8 cellular contexts compared by ENCODE assay signal in the genomic region with DNA sequence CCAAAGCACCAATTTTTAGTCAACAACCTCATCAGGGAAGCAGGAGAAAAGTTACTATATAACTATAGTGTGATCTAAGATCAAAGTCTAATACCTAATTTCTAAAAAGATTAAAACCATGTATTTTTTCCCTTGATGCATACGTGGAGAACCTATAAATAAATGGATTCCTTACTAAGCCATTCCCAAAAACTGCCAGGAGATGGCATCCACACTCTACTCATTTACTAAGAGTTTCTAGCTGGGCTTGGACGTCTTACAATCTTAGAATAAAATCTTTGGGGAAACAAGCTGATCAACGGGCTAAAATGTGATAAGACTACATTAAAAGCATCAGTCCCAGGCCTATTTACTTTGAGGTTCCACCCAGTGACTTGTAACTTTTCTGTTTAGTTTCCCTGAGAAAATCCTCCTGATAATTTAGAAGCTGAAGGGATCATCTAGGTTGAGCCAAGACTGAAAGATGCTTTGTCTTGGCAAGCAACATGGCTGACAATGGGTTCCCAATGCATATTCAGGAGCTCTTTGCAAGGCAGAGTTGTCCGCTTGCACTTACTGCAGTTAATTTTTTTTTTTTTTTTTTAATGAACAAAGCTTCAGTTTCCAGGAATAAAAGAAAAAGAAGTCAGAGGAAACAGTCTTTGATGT.
A peak's percentile ranks its signal among the peaks of the same experiment; 100 is the strongest.
DNase-seq lines count a peak whose midpoint lies in the region; ATAC-seq and TF ChIP-seq lines count a peak whose summit lies in the region.

No MANE protein-coding gene starts in this region.

- H3K4me3 ChIP-seq in SJCRH30 (no peak overlapping the region), gastroesophageal sphincter (no peak overlapping the region), sigmoid colon (no peak overlapping the region)

- H3K36me3 ChIP-seq in SJCRH30: no peaks in the 10 kb centered on the region
- no peaks in the 10 kb centered on the region for H3K36me3 ChIP-seq in gastroesophageal sphincter
- H3K36me3 ChIP-seq in sigmoid colon: no peaks in the 10 kb centered on the region

- H3K4me1 ChIP-seq in SJCRH30 (peaks cover 9% of the 10 kb centered on the region), gastroesophageal sphincter (peaks cover 0 to under 1% (median 0%) of the 10 kb centered on the region in 3 donors), sigmoid colon (peaks cover 0 to 20% (median 6%) of the 10 kb centered on the region in 4 donors)

- H3K27me3 ChIP-seq in SJCRH30: no peaks in the 10 kb centered on the region
- no peaks in the 10 kb centered on the region for H3K27me3 ChIP-seq in gastroesophageal sphincter
- no peaks in the 10 kb centered on the region for H3K27me3 ChIP-seq in sigmoid colon

- no peak overlapping the region for H3K4me3 Mint-ChIP-seq in activated CD4-positive, alpha-beta memory T cell treated with anti-CD3 and anti-CD28 coated beads, Interleukin-2, amount 10 ng/mL, durations not matched to agents 7 days and 5 days
- H3K4me3 Mint-ChIP-seq in immature natural killer cell: no peak overlapping the region

- no peaks in the 10 kb centered on the region for H3K9me3 Mint-ChIP-seq in activated CD4-positive, alpha-beta memory T cell treated with anti-CD3 and anti-CD28 coated beads, Interleukin-2, amount 10 ng/mL, durations not matched to agents 7 days and 5 days
- H3K9me3 Mint-ChIP-seq in immature natural killer cell: peaks cover 0 to 3% (median 0%) of the 10 kb centered on the region in 6 donors

- POLR2A ChIA-PET in activated CD4-positive, alpha-beta memory T cell treated with anti-CD3 and anti-CD28 coated beads, Interleukin-2, amount 10 ng/mL, durations not matched to agents 7 days and 5 days (lab: Charles Lee): interaction anchor here (1.1 to 8.0 kb wide), 2 partner anchors 104 to 228 kb away, joined by 4 to 65 read pairs; a partner anchor contains a TSS

- H3K9me3 ChIP-seq in SJCRH30 (replicated peaks): no peaks in the 10 kb centered on the region
- H3K9me3 ChIP-seq in gastroesophageal sphincter: no peaks in the 10 kb centered on the region
- no peaks in the 10 kb centered on the region for H3K9me3 ChIP-seq in sigmoid colon

- H3K27ac ChIP-seq in SJCRH30 (no peak overlapping the region), gastroesophageal sphincter (no peak overlapping the region), sigmoid colon (no peak overlapping the region)

- TF ChIP-seq POLR2A in gastroesophageal sphincter (IDR thresholded peaks at IDR 0.05) (no peak), sigmoid colon (IDR thresholded peaks at IDR 0.05) (no peak)

- TF ChIP-seq EP300 in gastroesophageal sphincter (IDR thresholded peaks at IDR 0.05) (no peak), sigmoid colon (IDR thresholded peaks at IDR 0.05) (no peak)

- peaks cover 1% of the 10 kb centered on the region for H3K27me3 Mint-ChIP-seq in activated CD4-positive, alpha-beta memory T cell treated with anti-CD3 and anti-CD28 coated beads, Interleukin-2, amount 10 ng/mL, durations not matched to agents 7 days and 5 days
- peaks cover 0 to 2% (median 2%) of the 10 kb centered on the region in 3 donors for H3K27me3 Mint-ChIP-seq in immature natural killer cell (ENCODE audit: low read depth in 3 of 3)

- peak; percentile 54 for DNase-seq in Daoy (ENCODE audit: low read depth)
- peak; percentile 39 for DNase-seq in LoVo (ENCODE audit: low spot score)
- peak; percentile 27 to 78 for DNase-seq in SJCRH30
- no peak for DNase-seq in sigmoid colon
- DNase-seq in activated CD4-positive, alpha-beta memory T cell treated with anti-CD3 and anti-CD28 coated beads, Interleukin-2, amount 10 ng/mL, durations not matched to agents 7 days and 5 days: no peak
- no peak for DNase-seq in T1000 (lab: John Stamatoyannopoulos, UW)
- no peak for DNase-seq in immature natural killer cell

- TF ChIP-seq CTCF in gastroesophageal sphincter (IDR thresholded peaks at IDR 0.05): peak; percentile 32 to 72 (median 64)
- TF ChIP-seq CTCF in sigmoid colon (IDR thresholded peaks at IDR 0.05): peak in 3 of 4 experiments; percentile 38 to 57 (median 48)

- no peak overlapping the region for H3K27ac Mint-ChIP-seq in activated CD4-positive, alpha-beta memory T cell treated with anti-CD3 and anti-CD28 coated beads, Interleukin-2, amount 10 ng/mL, durations not matched to agents 7 days and 5 days
- H3K27ac Mint-ChIP-seq in immature natural killer cell: no peak overlapping the region

- H3K4me1 Mint-ChIP-seq in activated CD4-positive, alpha-beta memory T cell treated with anti-CD3 and anti-CD28 coated beads, Interleukin-2, amount 10 ng/mL, durations not matched to agents 7 days and 5 days: peaks cover 22% of the 10 kb centered on the region
- H3K4me1 Mint-ChIP-seq in immature natural killer cell: no peaks in the 10 kb centered on the region

- H3K36me3 Mint-ChIP-seq in activated CD4-positive, alpha-beta memory T cell treated with anti-CD3 and anti-CD28 coated beads, Interleukin-2, amount 10 ng/mL, durations not matched to agents 7 days and 5 days (ENCODE audit: low read depth): no peaks in the 10 kb centered on the region
- H3K36me3 Mint-ChIP-seq in immature natural killer cell: no peaks in the 10 kb centered on the region

- intact Hi-C loops in sigmoid colon (cut with DNase I): no loop called here

- CTCF ChIA-PET in activated CD4-positive, alpha-beta memory T cell treated with anti-CD3 and anti-CD28 coated beads, Interleukin-2, amount 10 ng/mL, durations not matched to agents 7 days and 5 days (lab: Charles Lee): interaction anchor here (0.6 to 11.0 kb wide), 18 partner anchors 10 to 760 kb away, joined by 3 to 198 read pairs (median 3); a partner anchor contains a TSS

- ATAC-seq in gastroesophageal sphincter: no peak

- 3 to 26% methylated on average over 4 of the region's 4 CpGs for WGBS in gastroesophageal sphincter (ENCODE audit: low coverage in 1 of 2), 2 donors
- 15 to 16% methylated on average over 4 of the region's 4 CpGs for WGBS in sigmoid colon, 2 donors

Comparison
In these comparisons a context has a peak if more than half of its experiments do, and no peak if none do; other contexts are left out.
1. DNase-seq: peak in Daoy (single experiment), LoVo (single experiment) and SJCRH30 (2 of 2); none in sigmoid colon (single experiment), activated CD4-positive, alpha-beta memory T cell treated with anti-CD3 and anti-CD28 coated beads, Interleukin-2, amount 10 ng/mL, durations not matched to agents 7 days and 5 days (single experiment), T1000 (single experiment) and immature natural killer cell (0 of 3).